ENCODE assay signal across 26 cellular contexts in genomic region chr14:75657331-75657730, GRCh38.
"Had no signal": no experiment of that assay in that cellular context is flagged by ENCODE, and none has a peak within 500 bp of the region (broad histone marks: within the 10 kb centered on the region; RNA-seq: fewer than 3 reads in every experiment).

No MANE protein-coding gene starts in this region.

- ATAC-seq: activated CD8-positive, alpha-beta T cell treated with anti-CD3 and anti-CD28 coated beads, Interleukin-2, amount 10 ng/mL, durations not matched to agents 7 days and 5 days; gastroesophageal sphincter; natural killer cell treated with Interleukin-12 subunit alpha and Interleukin-12 subunit beta and Interleukin-15 and Interleukin-18, amount 100 ng/mL, for 72 hours; pancreas; right lobe of liver; stimulated activated memory B cell treated with anti-CD40 and anti-IgM and Interleukin-4, amounts not matched to agents 10 μg/mL and 1 μg/mL and 100 μg/mL, for 72 hours had no signal

- H3K27ac ChIP-seq: coronary artery, gastroesophageal sphincter, left ventricle myocardium inferior, pancreas, right lobe of liver, thoracic aorta, vagina, WERI-Rb-1 had no signal

- H3K27ac Mint-ChIP-seq: activated CD8-positive, alpha-beta T cell treated with anti-CD3 and anti-CD28 coated beads, Interleukin-2, amount 10 ng/mL, durations not matched to agents 7 days and 5 days; activated naive CD4-positive, alpha-beta T cell treated with anti-CD3 and anti-CD28 coated beads, Interleukin-2, amount 10 ng/mL, durations not matched to agents 7 days and 5 days; stimulated activated memory B cell treated with anti-CD40 and anti-IgM and Interleukin-4, amounts not matched to agents 10 μg/mL and 1 μg/mL and 100 μg/mL, for 72 hours; type B pancreatic cell had no signal

- H3K27me3 Mint-ChIP-seq: natural killer cell treated with Interleukin-12 subunit alpha and Interleukin-12 subunit beta and Interleukin-15 and Interleukin-18, amount 100 ng/mL, for 72 hours; stimulated activated memory B cell treated with anti-CD40 and anti-IgM and Interleukin-4, amounts not matched to agents 10 μg/mL and 1 μg/mL and 100 μg/mL, for 72 hours; type B pancreatic cell had no signal

- DNase-seq: activated CD4-positive, alpha-beta T cell treated with anti-CD3 and anti-CD28 coated beads for 1 hour; activated CD4-positive, alpha-beta T cell treated with anti-CD3 and anti-CD28 coated beads, Interleukin-2, amount 50 U/mL, for 1 hour; activated CD8-positive, alpha-beta memory T cell treated with anti-CD3 and anti-CD28 coated beads, Interleukin-2, amount 50 U/mL, for 4 hours; activated CD8-positive, alpha-beta T cell treated with anti-CD3 and anti-CD28 coated beads, Interleukin-2, amount 10 ng/mL, durations not matched to agents 7 days and 5 days; activated effector memory CD4-positive, alpha-beta T cell treated with anti-CD3 and anti-CD28 coated beads, Interleukin-2, amount 50 U/mL, for 16 hours; activated naive CD4-positive, alpha-beta T cell treated with anti-CD3 and anti-CD28 coated beads, Interleukin-2, amount 10 ng/mL, durations not matched to agents 7 days and 5 days; activated T-cell treated with anti-CD3 and anti-CD28 coated beads, Interleukin-2, amount 50 U/mL, for 48 hours; amygdala; cerebellar nuclear complex; erythroblast; head of caudate nucleus; hypothalamus; left ventricle myocardium inferior; mammary epithelial cell; pancreas; right lobe of liver; small intestine; stimulated activated CD4-positive, alpha-beta T cell treated with anti-CD3 and anti-CD28 coated beads, Interleukin-2, amount 100 ng/mL, for 24 hours; WERI-Rb-1 had no signal

- H3K9me3 ChIP-seq: gastroesophageal sphincter, left ventricle myocardium inferior, pancreas, right lobe of liver, thoracic aorta, vagina had no signal

- H3K9me3 Mint-ChIP-seq: activated naive CD4-positive, alpha-beta T cell treated with anti-CD3 and anti-CD28 coated beads, Interleukin-2, amount 10 ng/mL, durations not matched to agents 7 days and 5 days; natural killer cell treated with Interleukin-12 subunit alpha and Interleukin-12 subunit beta and Interleukin-15 and Interleukin-18, amount 100 ng/mL, for 72 hours; stimulated activated memory B cell treated with anti-CD40 and anti-IgM and Interleukin-4, amounts not matched to agents 10 μg/mL and 1 μg/mL and 100 μg/mL, for 72 hours; type B pancreatic cell had no signal

- H3K27me3 ChIP-seq: gastroesophageal sphincter, pancreas, right lobe of liver, vagina had no signal

- H3K36me3 Mint-ChIP-seq: natural killer cell treated with Interleukin-12 subunit alpha and Interleukin-12 subunit beta and Interleukin-15 and Interleukin-18, amount 100 ng/mL, for 72 hours had no signal

- H3K4me3 ChIP-seq: coronary artery, gastroesophageal sphincter, left ventricle myocardium inferior, pancreas, right lobe of liver, thoracic aorta, vagina had no signal

- H3K4me3 Mint-ChIP-seq: activated CD8-positive, alpha-beta T cell treated with anti-CD3 and anti-CD28 coated beads, Interleukin-2, amount 10 ng/mL, durations not matched to agents 7 days and 5 days; activated naive CD4-positive, alpha-beta T cell treated with anti-CD3 and anti-CD28 coated beads, Interleukin-2, amount 10 ng/mL, durations not matched to agents 7 days and 5 days; natural killer cell treated with Interleukin-12 subunit alpha and Interleukin-12 subunit beta and Interleukin-15 and Interleukin-18, amount 100 ng/mL, for 72 hours; stimulated activated memory B cell treated with anti-CD40 and anti-IgM and Interleukin-4, amounts not matched to agents 10 μg/mL and 1 μg/mL and 100 μg/mL, for 72 hours; type B pancreatic cell had no signal
